Comparison of ENCODE assay signal across 9 cellular contexts in genomic region chr7:135664046-135664589, GRCh38. TPM values are rescaled to one million over a fixed set of nuclear protein-coding genes. Genes with fewer than 3 reads are reported as not detected.
DNase-seq lines count a peak whose midpoint lies in the region; ATAC-seq, FAIRE-seq and TF ChIP-seq lines count a peak whose summit lies in the region.
"Had no signal": no experiment of that assay in that cellular context is flagged by ENCODE, and none has a peak within 500 bp of the region (broad histone marks: within the 10 kb centered on the region; RNA-seq: fewer than 3 reads in every experiment).

No MANE protein-coding gene starts in this region.

- intact Hi-C loops in Calu3 (cut with micrococcal nuclease; ENCODE audit: unreplicated experiment): no loop called here

- H3K9me3 ChIP-seq in astrocyte (ENCODE audit: insufficient read depth, low read depth, low read length): no peaks in the 10 kb centered on the region

- ATAC-seq in HG03439 (IDR thresholded peaks at IDR 0.05; ENCODE audit: unreplicated experiment): no peak

- H3K4me1 Mint-ChIP-seq in Calu3 (ENCODE audit: low read depth, unreplicated experiment): peaks cover 13% of the 10 kb centered on the region
- H3K4me1 Mint-ChIP-seq in astrocyte (ENCODE audit: low read depth, unreplicated experiment): peaks cover 15% of the 10 kb centered on the region
- H3K4me1 Mint-ChIP-seq in nephron progenitor cell: peaks cover 29% of the 10 kb centered on the region

- H3K4me3 ChIP-seq in astrocyte (ENCODE audit: insufficient read depth, low read depth, low read length): peak overlapping the region; percentile 82

- H3K27ac Mint-ChIP-seq in Calu3 (ENCODE audit: unreplicated experiment) (no peak overlapping the region), astrocyte (ENCODE audit: unreplicated experiment) (peak overlapping the region; percentile 72), nephron progenitor cell (no peak overlapping the region)

- H3K27me3 ChIP-seq in astrocyte (ENCODE audit: insufficient read depth, low read length): no peaks in the 10 kb centered on the region

- H2AFZ ChIP-seq in astrocyte (ENCODE audit: low read depth, low read length): no peak overlapping the region

- TF ChIP-seq CTCF in Calu3 (IDR thresholded peaks at IDR 0.05; ENCODE audit: unreplicated experiment) (no peak), astrocyte (IDR thresholded peaks at IDR 0.05; ENCODE audit: insufficient read depth, low read depth, low read length) (no peak), nephron progenitor cell (IDR thresholded peaks at IDR 0.05) (no peak)

- peak overlapping the region; percentile 97 for H3K27ac ChIP-seq in astrocyte (ENCODE audit: low read depth, low read length)

- peaks cover 27% of the 10 kb centered on the region for H3K4me1 ChIP-seq in astrocyte (ENCODE audit: insufficient read depth, low read length)

- no peaks in the 10 kb centered on the region for H3K36me3 ChIP-seq in astrocyte (ENCODE audit: insufficient read depth, low read length)

- H3K27me3 Mint-ChIP-seq in Calu3 (ENCODE audit: unreplicated experiment): no peaks in the 10 kb centered on the region
- no peaks in the 10 kb centered on the region for H3K27me3 Mint-ChIP-seq in astrocyte (ENCODE audit: low read depth, unreplicated experiment)
- H3K27me3 Mint-ChIP-seq in nephron progenitor cell (ENCODE audit: low read depth, poor library complexity): no peaks in the 10 kb centered on the region

- peaks cover 11% of the 10 kb centered on the region for H4K20me1 ChIP-seq in astrocyte (ENCODE audit: insufficient read depth, low read length)

- peaks cover 61% of the 10 kb centered on the region for H3K79me2 ChIP-seq in astrocyte (ENCODE audit: insufficient read depth, low read length)

- DNase-seq in Calu3: no peak
- DNase-seq in NCI-H748 treated with DMSO at 0.1 percent for 48 hours (lab: John Stamatoyannopoulos, UW): peak; percentile 14
- peak; percentile 48 for DNase-seq in astrocyte (ENCODE audit: low read depth)
- DNase-seq in nephron progenitor cell: no peak
- DNase-seq in AG20443 (ENCODE audit: low spot score): no peak
- no peak for DNase-seq in NCI-H1105 (lab: John Stamatoyannopoulos, UW)
- DNase-seq in inferior parietal cortex (ENCODE audit: extremely low spot score): no peak
- DNase-seq: mesendoderm had no signal

- H3K36me3 Mint-ChIP-seq in Calu3 (ENCODE audit: insufficient read depth, unreplicated experiment) (peaks cover 23% of the 10 kb centered on the region), astrocyte (ENCODE audit: low read depth, unreplicated experiment) (peaks cover 5% of the 10 kb centered on the region), nephron progenitor cell (ENCODE audit: low read depth) (peaks cover 45% of the 10 kb centered on the region)

- no TSS peak for BruUV-seq in Calu3 (replicated peaks; lab: Mats Ljungman, UMichigan)

- H3K4me3 Mint-ChIP-seq in Calu3 (ENCODE audit: low read depth, unreplicated experiment) (peak overlapping the region; percentile 98), astrocyte (ENCODE audit: unreplicated experiment) (peak overlapping the region; percentile 100), nephron progenitor cell (peak overlapping the region; percentile 98)

- no peaks in the 10 kb centered on the region for H3K9me3 Mint-ChIP-seq in Calu3 (ENCODE audit: low read depth, unreplicated experiment)
- no peaks in the 10 kb centered on the region for H3K9me3 Mint-ChIP-seq in astrocyte (ENCODE audit: unreplicated experiment)
- H3K9me3 Mint-ChIP-seq in nephron progenitor cell: peaks cover 15% of the 10 kb centered on the region

- no peak for FAIRE-seq in astrocyte (lab: Jason Lieb, UNC)

- peak overlapping the region; percentile 83 for H3K4me2 ChIP-seq in astrocyte (ENCODE audit: low read length)

- CTCF ChIA-PET in Calu3 (lab: Charles Lee): interaction anchor here (0.7 to 1.4 kb wide), 2 partner anchors 9 to 868 kb away, joined by 4 to 6 read pairs; no protein-coding TSS in a partner anchor

- H3K9ac ChIP-seq in astrocyte (ENCODE audit: low read length): peak overlapping the region; percentile 95

RNA-seq across cellular contexts. Expression of gene STMP1, which starts 1.8 kb away (rescaled TPM):
- total RNA-seq in Calu3 (2022) (23.8 and 25.6 TPM in 2 replicates), astrocyte (28.1 and 29.7 TPM in 2 replicates)

Comparison
In these comparisons a context has a peak if more than half of its experiments do, and no peak if none do; other contexts are left out.
1. DNase-seq: peak in NCI-H748 treated with DMSO at 0.1 percent for 48 hours (single experiment) and astrocyte (single experiment); none in Calu3 (single experiment), nephron progenitor cell (single experiment), AG20443 (single experiment), NCI-H1105 (single experiment) and inferior parietal cortex (single experiment).
2. Peak in every context shown above with its lines, with median percentiles within 50 percentile points of each other: H3K4me3 Mint-ChIP-seq.